In genomic region chr12:82242729-82243128, GRCh38 we compare ENCODE assay signal across 19 cellular contexts.
DNase-seq lines count a peak whose midpoint lies in the region; ATAC-seq, FAIRE-seq and TF ChIP-seq lines count a peak whose summit lies in the region.
"Had no signal": no experiment of that assay in that cellular context is flagged by ENCODE, and none has a peak within 500 bp of the region (broad histone marks: within the 10 kb centered on the region; RNA-seq: fewer than 3 reads in every experiment).

No MANE protein-coding gene starts in this region.

- 87 to 95% methylated on average over 4 of the region's 4 CpGs for WGBS in testis, 2 donors

- H3K9me3 ChIP-seq in A673 (ENCODE audit: low read depth, low read length, poor library complexity, severe bottlenecking) (no peaks in the 10 kb centered on the region), testis (no peaks in the 10 kb centered on the region)
- H3K9me3 ChIP-seq: BLaER1 treated with 17β-estradiol and CSF1 and Interleukin-3, amounts not matched to agents 10 nM and 100 nM had no signal

- ATAC-seq in GM18870 (IDR thresholded peaks at IDR 0.05; ENCODE audit: unreplicated experiment) (peak; percentile 50), HG02588 (IDR thresholded peaks at IDR 0.05; ENCODE audit: unreplicated experiment) (no peak)
- ATAC-seq: CD8-positive, alpha-beta T cell; GM23338 had no signal

- no peak for TF ChIP-seq POLR2A in testis (IDR thresholded peaks at IDR 0.05)

- DNase-seq in A673 (ENCODE audit: low spot score) (peak; percentile 1), HT1080 (ENCODE audit: low read depth) (peak; percentile 38), bronchial epithelial cell (ENCODE audit: low read depth) (peak; percentile 22), testis (no peak), glomerular visceral epithelial cell (ENCODE audit: extremely low spot score) (no peak)
- DNase-seq in activated CD4-positive, alpha-beta T cell treated with anti-CD3 and anti-CD28 coated beads, Interleukin-2, amount 50 U/mL, for 48 hours = no peak
- DNase-seq: 8988T; CD8-positive, alpha-beta T cell; COR-L47; DMS 273 treated with DMSO at 0.1 percent for 48 hours; DMS79; GDM1; HCEC 1CT had no signal

- no peak for FAIRE-seq in bronchial epithelial cell (lab: Jason Lieb, UNC)
- FAIRE-seq: H54 had no signal

- H3K4me3 ChIP-seq in A673 (ENCODE audit: low read depth, low read length, poor library complexity, severe bottlenecking) = no peak overlapping the region
- H3K4me3 ChIP-seq in bronchial epithelial cell (ENCODE audit: low read depth, low read length) = no peak overlapping the region
- no peak overlapping the region for H3K4me3 ChIP-seq in testis
- H3K4me3 ChIP-seq: BLaER1 treated with 17β-estradiol and CSF1 and Interleukin-3, amounts not matched to agents 10 nM and 100 nM; GM23338 had no signal

- intact Hi-C loops in A673 (cut with micrococcal nuclease; ENCODE audit: unreplicated experiment) (no loop called here), testis (cut with DNase I; ENCODE audit: low total_unique reads) (no loop called here)

- H3K27ac ChIP-seq in A673 (ENCODE audit: low read depth, low read length, poor library complexity, severe bottlenecking) = no peak overlapping the region
- H3K27ac ChIP-seq in testis = no peak overlapping the region
- H3K27ac ChIP-seq: BLaER1 treated with 17β-estradiol and CSF1 and Interleukin-3, amounts not matched to agents 10 nM and 100 nM; KMS-11 had no signal

- H3K4me1 ChIP-seq in A673 (ENCODE audit: insufficient read depth, low read length, poor library complexity, severe bottlenecking) (no peaks in the 10 kb centered on the region), testis (no peaks in the 10 kb centered on the region)
- H3K4me1 ChIP-seq: BLaER1 treated with 17β-estradiol and CSF1 and Interleukin-3, amounts not matched to agents 10 nM and 100 nM had no signal

- POLR2A ChIA-PET in A673 (lab: Charles Lee; ENCODE audit: low non-redundant PET) = no interaction called here

- no TSS peak for BruUV-seq in A673 (replicated peaks; lab: Mats Ljungman, UMichigan)

- no peaks in the 10 kb centered on the region for H3K36me3 ChIP-seq in A673 (ENCODE audit: insufficient read depth, low read length, poor library complexity, severe bottlenecking)
- H3K36me3 ChIP-seq in bronchial epithelial cell (ENCODE audit: control insufficient read depth, insufficient read depth, low read length) = no peaks in the 10 kb centered on the region
- no peaks in the 10 kb centered on the region for H3K36me3 ChIP-seq in testis (ENCODE audit: low read depth, missing control alignments)
- H3K36me3 ChIP-seq: BLaER1 treated with 17β-estradiol and CSF1 and Interleukin-3, amounts not matched to agents 10 nM and 100 nM had no signal

- TF ChIP-seq CTCF in A673 (conservative IDR thresholded peaks at IDR 0.05; ENCODE audit: low read depth, low read length) (no peak), bronchial epithelial cell (IDR thresholded peaks at IDR 0.05; ENCODE audit: insufficient read depth, low read length, severe bottlenecking) (no peak), testis (IDR thresholded peaks at IDR 0.05) (no peak)

- CTCF ChIA-PET in A673 (lab: Charles Lee) = no interaction called here

- H3K27me3 ChIP-seq in A673 (replicated peaks; ENCODE audit: insufficient read depth, low read depth, low read length, poor library complexity) (no peaks in the 10 kb centered on the region), bronchial epithelial cell (ENCODE audit: control insufficient read depth, insufficient read depth, low read length) (no peaks in the 10 kb centered on the region), testis (no peaks in the 10 kb centered on the region)
- H3K27me3 ChIP-seq: BLaER1 treated with 17β-estradiol and CSF1 and Interleukin-3, amounts not matched to agents 10 nM and 100 nM had no signal

Comparison
In these comparisons a context has a peak if more than half of its experiments do, and no peak if none do; other contexts are left out.
1. DNase-seq: peak in A673 (single experiment), HT1080 (single experiment) and bronchial epithelial cell (single experiment); none in activated CD4-positive, alpha-beta T cell treated with anti-CD3 and anti-CD28 coated beads, Interleukin-2, amount 50 U/mL, for 48 hours (0 of 2), testis (single experiment) and glomerular visceral epithelial cell (single experiment).